2 cellular contexts compared by ENCODE assay signal in the genomic region with DNA sequence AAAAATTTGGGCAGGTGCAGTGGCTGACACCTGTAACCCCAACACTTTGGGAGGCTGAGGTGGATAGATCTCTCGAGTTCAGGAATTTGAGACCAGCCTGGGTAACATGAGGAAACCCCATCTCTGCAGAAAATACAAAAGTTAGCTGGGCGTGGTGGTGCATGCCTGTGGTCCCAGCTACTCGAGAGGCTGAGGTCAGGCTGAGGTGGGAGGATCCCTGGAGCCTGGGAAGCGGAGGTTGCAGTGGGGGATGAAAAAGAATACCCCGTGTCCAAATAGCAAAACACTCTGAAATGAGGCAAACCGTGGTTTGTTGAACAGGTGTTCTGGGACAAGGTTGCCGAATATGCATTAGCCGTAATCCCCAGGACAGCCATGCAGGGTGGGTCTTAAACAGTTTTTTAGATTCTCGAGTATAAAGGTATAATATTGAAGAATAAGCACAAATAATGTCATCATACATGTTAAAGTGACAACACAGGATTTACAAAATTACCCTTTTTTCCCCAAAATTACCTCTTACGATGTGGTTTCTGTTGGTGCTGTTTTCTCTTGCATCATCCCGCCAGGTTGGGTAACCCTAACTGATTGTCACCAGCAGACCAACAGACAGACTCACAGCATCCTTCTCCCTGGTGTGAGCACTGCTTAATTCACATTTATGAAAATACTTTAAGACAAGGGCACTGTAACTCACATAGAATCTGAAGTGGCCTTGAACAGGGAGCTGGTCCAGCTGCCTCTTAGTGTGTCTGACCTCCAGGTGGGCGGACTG.
TF ChIP-seq lines count a peak whose summit lies in the region.

No MANE protein-coding gene starts in this region.

TF ChIP-seq in GM12878, 131 proteins besides CTCF, POLR2A, EP300 and RAD21:
- TF ChIP-seq SMAD5 (IDR thresholded peaks at IDR 0.05; ENCODE audit: low read depth) (no peak), SREBF1 (IDR thresholded peaks at IDR 0.05; ENCODE audit: low read length) (no peak), NBN (IDR thresholded peaks at IDR 0.05) (no peak), ELK1 (IDR thresholded peaks at IDR 0.05; ENCODE audit: low read depth, low read length) (no peak), IRF4 (IDR thresholded peaks at IDR 0.05; ENCODE audit: low read depth, low read length) (no peak), CBX5 (IDR thresholded peaks at IDR 0.05; ENCODE audit: low read depth) (no peak), SRF (IDR thresholded peaks at IDR 0.05; ENCODE audit: low read depth in 2 of 2, low read length in 2 of 2) (no peak), ZNF622 (IDR thresholded peaks at IDR 0.05) (no peak), TCF7 (IDR thresholded peaks at IDR 0.05; ENCODE audit: borderline replicate concordance) (no peak), ZNF24 (IDR thresholded peaks at IDR 0.05) (no peak), IRF3 (IDR thresholded peaks at IDR 0.05) (no peak), SREBF2 (IDR thresholded peaks at IDR 0.05; ENCODE audit: low read length) (no peak), CBFB (IDR thresholded peaks at IDR 0.05; ENCODE audit: low read depth) (no peak), BCL11A (IDR thresholded peaks at IDR 0.05; ENCODE audit: low read depth, low read length) (no peak), ZBTB4 (CRISPR knock-in tag; IDR thresholded peaks at IDR 0.05) (no peak)
- TF ChIP-seq, protein P1, sequence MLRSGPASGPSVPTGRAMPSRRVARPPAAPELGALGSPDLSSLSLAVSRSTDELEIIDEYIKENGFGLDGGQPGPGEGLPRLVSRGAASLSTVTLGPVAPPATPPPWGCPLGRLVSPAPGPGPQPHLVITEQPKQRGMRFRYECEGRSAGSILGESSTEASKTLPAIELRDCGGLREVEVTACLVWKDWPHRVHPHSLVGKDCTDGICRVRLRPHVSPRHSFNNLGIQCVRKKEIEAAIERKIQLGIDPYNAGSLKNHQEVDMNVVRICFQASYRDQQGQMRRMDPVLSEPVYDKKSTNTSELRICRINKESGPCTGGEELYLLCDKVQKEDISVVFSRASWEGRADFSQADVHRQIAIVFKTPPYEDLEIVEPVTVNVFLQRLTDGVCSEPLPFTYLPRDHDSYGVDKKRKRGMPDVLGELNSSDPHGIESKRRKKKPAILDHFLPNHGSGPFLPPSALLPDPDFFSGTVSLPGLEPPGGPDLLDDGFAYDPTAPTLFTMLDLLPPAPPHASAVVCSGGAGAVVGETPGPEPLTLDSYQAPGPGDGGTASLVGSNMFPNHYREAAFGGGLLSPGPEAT (IDR thresholded peaks at IDR 0.05; ENCODE audit: low read depth): no peak

TF ChIP-seq in HEK293T, 16 proteins besides CTCF, POLR2A, EP300 and RAD21:
- TF ChIP-seq SUZ12 (IDR thresholded peaks at IDR 0.05) (no peak), LEF1 (IDR thresholded peaks at IDR 0.05; ENCODE audit: borderline replicate concordance) (no peak), BHLHE40 (IDR thresholded peaks at IDR 0.05; ENCODE audit: borderline replicate concordance) (no peak), FOXM1 (IDR thresholded peaks at IDR 0.05; ENCODE audit: borderline replicate concordance) (no peak), FOXK2 (IDR thresholded peaks at IDR 0.05) (no peak), FOXA1 (IDR thresholded peaks at IDR 0.05) (no peak), NFRKB (IDR thresholded peaks at IDR 0.05) (no peak), CTBP1 (IDR thresholded peaks at IDR 0.05; ENCODE audit: borderline replicate concordance) (no peak), TARDBP (IDR thresholded peaks at IDR 0.05) (no peak), ZNF384 (IDR thresholded peaks at IDR 0.05) (no peak), SP1 (IDR thresholded peaks at IDR 0.05) (no peak)
